ENCODE assay signal across 7 cellular contexts in the genomic region with DNA sequence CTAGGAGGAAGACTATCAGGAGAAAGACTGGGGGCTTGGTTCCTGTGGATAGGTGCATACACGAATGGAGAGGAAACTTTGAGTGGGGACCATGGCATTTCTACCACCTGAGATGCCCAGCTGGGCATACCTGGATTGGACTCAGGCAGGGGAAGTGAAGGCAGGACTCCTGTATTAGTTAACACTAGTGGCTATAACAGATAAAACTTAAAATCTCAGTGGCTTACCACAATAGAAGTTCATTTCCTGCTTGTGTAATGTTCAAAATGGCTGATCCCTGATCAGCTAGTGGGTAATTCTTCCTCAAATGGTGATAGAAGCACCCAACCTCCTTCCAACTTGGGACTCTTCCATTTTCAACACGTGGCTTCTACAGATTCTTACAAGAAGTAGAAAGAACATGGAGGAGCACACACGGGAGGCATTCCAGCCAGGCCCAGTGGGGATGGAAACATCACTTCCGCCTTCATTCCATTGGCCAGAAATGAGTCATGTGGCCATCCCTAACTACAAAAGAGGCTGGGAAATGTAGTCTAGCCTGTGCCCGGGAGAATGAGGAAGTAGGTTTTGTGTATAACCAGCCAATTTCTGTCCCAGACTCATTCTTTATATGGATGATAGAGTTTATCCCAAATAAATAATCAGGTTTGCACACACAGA.
DNase-seq lines count a peak whose midpoint lies in the region; ATAC-seq, FAIRE-seq and TF ChIP-seq lines count a peak whose summit lies in the region.

No MANE protein-coding gene starts in this region.

- TF ChIP-seq CTCF in fibroblast of mammary gland (conservative IDR thresholded peaks at IDR 0.05; ENCODE audit: control insufficient read depth, insufficient read depth, low read depth, low read length) (no peak), omental fat pad (IDR thresholded peaks at IDR 0.05) (no peak)

- H3K9ac ChIP-seq in SK-N-MC (ENCODE audit: insufficient read length) = no peak overlapping the region

- H3K36me3 ChIP-seq in SK-N-MC (ENCODE audit: insufficient read depth, low read length) = no peaks in the 10 kb centered on the region

- H3K4me3 ChIP-seq in SK-N-MC = peak overlapping the region; percentile 65
- H3K4me3 ChIP-seq in fibroblast of mammary gland (ENCODE audit: control insufficient read depth, low read depth, low read length) = no peak overlapping the region

- H3K9me3 ChIP-seq in SK-N-MC (ENCODE audit: low read depth, low read length) = no peaks in the 10 kb centered on the region

- peak; percentile 35 for DNase-seq in GM03348 (ENCODE audit: low spot score)
- DNase-seq in HTR-8/SVneo (ENCODE audit: insufficient read length, low spot score) = peak; percentile 65
- DNase-seq in SK-N-MC (ENCODE audit: low read depth, low spot score) = no peak
- peak; percentile 59 for DNase-seq in fibroblast of mammary gland (ENCODE audit: low read depth)
- no peak for DNase-seq in omental fat pad (ENCODE audit: low spot score)

- FAIRE-seq in HTR-8/SVneo (lab: Jason Lieb, UNC) = peak; percentile 16

- H3K27ac ChIP-seq in SK-N-MC = no peak overlapping the region

- peak; percentile 97 for ATAC-seq in GM21360 (IDR thresholded peaks at IDR 0.05; ENCODE audit: unreplicated experiment)
- peak; percentile 55 for ATAC-seq in omental fat pad (ENCODE audit: low FRiP score)
- no peak for ATAC-seq in GM19324 (IDR thresholded peaks at IDR 0.05; ENCODE audit: low FRiP score, unreplicated experiment)

Comparison
In these comparisons a context has a peak if more than half of its experiments do, and no peak if none do; other contexts are left out.
1. DNase-seq: peak in GM03348 (single experiment), HTR-8/SVneo (single experiment) and fibroblast of mammary gland (single experiment); none in SK-N-MC (single experiment) and omental fat pad (single experiment).